In the genomic region with DNA sequence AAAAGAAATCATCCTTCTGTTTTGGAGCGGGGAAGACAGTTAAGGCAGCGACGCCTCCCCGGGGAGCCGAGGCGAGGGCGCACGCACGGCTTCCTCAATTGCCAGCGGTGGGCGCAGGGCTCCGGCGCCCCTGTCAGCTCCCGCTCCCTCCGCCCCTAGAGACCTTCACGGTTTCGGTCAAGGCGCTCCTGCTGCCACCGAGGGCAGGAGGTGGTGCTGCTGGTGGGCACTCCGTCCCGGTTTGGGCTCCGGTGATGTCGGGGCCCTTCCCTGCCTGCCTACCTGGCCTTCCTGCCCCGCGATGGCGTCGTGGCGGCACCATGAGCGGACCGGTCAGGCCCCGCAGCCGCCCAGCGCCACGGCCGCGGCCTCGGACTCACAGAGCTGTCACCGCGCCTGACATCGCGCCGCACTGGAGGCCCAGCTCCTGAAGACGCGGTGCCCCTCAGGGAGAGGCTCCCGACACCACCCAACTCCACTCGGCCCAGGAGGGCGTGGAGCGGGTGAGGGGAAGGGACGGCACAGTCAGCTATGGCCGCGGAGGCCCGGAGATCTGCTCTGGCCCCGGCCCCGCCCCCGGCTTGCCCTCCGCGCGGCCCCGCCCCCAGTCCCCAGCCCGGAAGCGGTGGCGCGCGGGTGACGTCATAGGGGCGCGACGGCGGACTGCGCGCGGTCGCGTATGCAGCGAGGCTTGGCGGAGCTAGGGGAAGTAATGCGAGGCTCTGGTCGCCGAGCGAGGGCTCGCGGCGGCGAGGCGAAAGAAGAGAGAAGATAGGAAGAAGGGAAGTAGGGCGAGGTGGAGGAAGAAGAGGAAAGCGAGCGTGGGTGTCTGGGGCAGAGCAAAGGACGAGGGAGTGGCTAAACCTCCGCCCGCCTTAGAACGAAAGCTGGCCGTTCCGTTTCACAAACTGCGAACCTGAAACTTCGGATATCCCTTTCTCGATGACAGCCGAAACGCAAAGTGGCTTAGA, we compare ENCODE assay signal across 8 cellular contexts. TPM values are rescaled to one million over a fixed set of nuclear protein-coding genes. Genes with fewer than 3 reads are reported as not detected.
A peak's percentile ranks its signal among the peaks of the same experiment; 100 is the strongest.
DNase-seq lines count a peak whose midpoint lies in the region; ATAC-seq and TF ChIP-seq lines count a peak whose summit lies in the region.

A gene with protein sequence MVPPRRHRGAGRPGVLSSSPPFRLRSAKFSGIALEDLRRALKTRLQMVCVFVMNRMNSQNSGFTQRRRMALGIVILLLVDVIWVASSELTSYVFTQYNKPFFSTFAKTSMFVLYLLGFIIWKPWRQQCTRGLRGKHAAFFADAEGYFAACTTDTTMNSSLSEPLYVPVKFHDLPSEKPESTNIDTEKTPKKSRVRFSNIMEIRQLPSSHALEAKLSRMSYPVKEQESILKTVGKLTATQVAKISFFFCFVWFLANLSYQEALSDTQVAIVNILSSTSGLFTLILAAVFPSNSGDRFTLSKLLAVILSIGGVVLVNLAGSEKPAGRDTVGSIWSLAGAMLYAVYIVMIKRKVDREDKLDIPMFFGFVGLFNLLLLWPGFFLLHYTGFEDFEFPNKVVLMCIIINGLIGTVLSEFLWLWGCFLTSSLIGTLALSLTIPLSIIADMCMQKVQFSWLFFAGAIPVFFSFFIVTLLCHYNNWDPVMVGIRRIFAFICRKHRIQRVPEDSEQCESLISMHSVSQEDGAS (minus strand): TSS at position 555 of the 971 bp plus-strand sequence. CDS start 233 bp downstream, at position 322.

- H3F3A ChIP-seq in PC-3 (ENCODE audit: low read length, unreplicated experiment) = peaks cover 4% of the 10 kb centered on the region

- peak within 1 kb of the TSS; percentile 94 for H2AFZ ChIP-seq in PC-3 (ENCODE audit: low read length)

- H3K4me1 ChIP-seq in PC-3 (ENCODE audit: insufficient read depth, low read length) = peaks cover 16% of the 10 kb centered on the region
- peaks cover 2 to 9% of the 10 kb centered on the region in 2 donors for H3K4me1 ChIP-seq in mucosa of rectum (ENCODE audit: control insufficient read depth in 2 of 2, insufficient read depth in 2 of 2, low read length in 2 of 2)

- intact Hi-C loops in PC-3 (cut with micrococcal nuclease) = loop anchor here (1.0 to 10.0 kb wide), 3 partner anchors 62 to 208 kb away; no protein-coding TSS in a partner anchor

- H3K9me3 ChIP-seq in PC-3 (ENCODE audit: low read length) = no peaks in the 10 kb centered on the region
- H3K9me3 ChIP-seq in mucosa of rectum (ENCODE audit: control insufficient read depth in 2 of 2, low read length in 2 of 2) = no peaks in the 10 kb centered on the region

- BruUV-seq in PC-3 (replicated peaks; lab: Mats Ljungman, UMichigan) = no TSS peak

- H3K27me3 ChIP-seq in PC-3 (ENCODE audit: low read length) = no peaks in the 10 kb centered on the region
- no peaks in the 10 kb centered on the region for H3K27me3 ChIP-seq in mucosa of rectum (ENCODE audit: control insufficient read depth in 2 of 2, insufficient read depth in 2 of 2, low read length in 2 of 2)

- peak; percentile 77 for DNase-seq in DMS153 treated with DMSO at 0.1 percent for 48 hours (lab: John Stamatoyannopoulos, UW; ENCODE audit: unreplicated experiment)
- peak; percentile 68 for DNase-seq in Jurkat, Clone E6-1 (ENCODE audit: low read depth, low spot score)
- peak; percentile 91 for DNase-seq in PC-3
- peak; percentile 95 for DNase-seq in activated T-cell treated with anti-CD3 and anti-CD28 coated beads for 48 hours (ENCODE audit: low read depth)
- DNase-seq in epithelial cell of prostate (ENCODE audit: low read depth, low spot score) = peak; percentile 41
- peak; percentile 78 for DNase-seq in stimulated activated CD8-positive, alpha-beta memory T cell treated with anti-CD3 and anti-CD28 coated beads, Interleukin-4, amount 100 ng/mL, for 4 hours (ENCODE audit: low read depth in 2 of 2, low spot score in 1 of 2)

- H4K20me1 ChIP-seq in PC-3 (ENCODE audit: low read length) = peaks cover 12% of the 10 kb centered on the region

- H3K36me3 ChIP-seq in PC-3 (ENCODE audit: low read depth, low read length) (peaks cover 11% of the 10 kb centered on the region), mucosa of rectum (ENCODE audit: control insufficient read depth in 2 of 2, insufficient read depth in 2 of 2, low read length in 2 of 2) (no peaks in the 10 kb centered on the region)

- H3K79me2 ChIP-seq in PC-3 (ENCODE audit: low read length) = peaks cover 50% of the 10 kb centered on the region

- H3K9me2 ChIP-seq in PC-3 (replicated peaks; ENCODE audit: low read length) = no peaks in the 10 kb centered on the region

- CTCF ChIA-PET in PC-3 (lab: Charles Lee) = no interaction called here

- H3K9ac ChIP-seq in PC-3 (ENCODE audit: low read length) = peak within 1 kb of the TSS; percentile 89
- H3K9ac ChIP-seq in mucosa of rectum (ENCODE audit: low read depth in 1 of 2, low read length in 2 of 2) = peak within 1 kb of the TSS; percentile 92 to 99

- H3K27ac ChIP-seq in PC-3 (ENCODE audit: low read length) = peak within 1 kb of the TSS; percentile 79
- peak within 1 kb of the TSS; percentile 91 for H3K27ac ChIP-seq in epithelial cell of prostate
- peak within 1 kb of the TSS; percentile 97 to 99 for H3K27ac ChIP-seq in mucosa of rectum (ENCODE audit: low read depth in 2 of 2, low read length in 2 of 2)

- ATAC-seq in GM21717 (IDR thresholded peaks at IDR 0.05; ENCODE audit: unreplicated experiment) (peak; percentile 84), PC-3 (peak; percentile 91)

- H3K4me2 ChIP-seq in PC-3 (ENCODE audit: low read length) = peak within 1 kb of the TSS; percentile 86

- no peak for TF ChIP-seq CTCF in PC-3 (conservative IDR thresholded peaks at IDR 0.05; ENCODE audit: low read depth, low read length)

- H3K4me3 ChIP-seq in Jurkat, Clone E6-1 (ENCODE audit: low read length) = peak within 1 kb of the TSS; percentile 63
- H3K4me3 ChIP-seq in PC-3 (ENCODE audit: low read length) = peak within 1 kb of the TSS; percentile 69
- peak within 1 kb of the TSS; percentile 80 to 96 for H3K4me3 ChIP-seq in mucosa of rectum (ENCODE audit: low read length in 2 of 2)

- POLR2A ChIA-PET in PC-3 (lab: Charles Lee; ENCODE audit: unreplicated experiment) = interaction anchor here (0.5 to 1.8 kb wide), 5 partner anchors 50 to 187 kb away, joined by 3 to 16 read pairs (median 8); a partner anchor contains a TSS

RNA-seq across cellular contexts. Expression of the gene that starts here (rescaled TPM):
- polyA plus RNA-seq in Jurkat, Clone E6-1 (2012; ENCODE audit: insufficient read depth, insufficient read length) = 7.8 TPM
- 41.1 and 55.3 TPM in 2 replicates for total RNA-seq in PC-3 (2014; rRNA removed)

Comparison
In these comparisons a context has a peak if more than half of its experiments do, and no peak if none do; other contexts are left out.
1. Peak in every context shown above with its lines: DNase-seq, ATAC-seq, H3K4me3 ChIP-seq and H3K27ac ChIP-seq.
2. DNase-seq: peak in every context shown above with its lines; median percentile 95 in activated T-cell treated with anti-CD3 and anti-CD28 coated beads for 48 hours; 91 in PC-3; 78 in stimulated activated CD8-positive, alpha-beta memory T cell treated with anti-CD3 and anti-CD28 coated beads, Interleukin-4, amount 100 ng/mL, for 4 hours; 77 in DMS153 treated with DMSO at 0.1 percent for 48 hours; 68 in Jurkat, Clone E6-1; 41 in epithelial cell of prostate.